10 cellular contexts compared by ENCODE assay signal in genomic region chr1:111818546-111818945, GRCh38.
"Had no signal": no experiment of that assay in that cellular context is flagged by ENCODE, and none has a peak within 500 bp of the region (broad histone marks: within the 10 kb centered on the region; RNA-seq: fewer than 3 reads in every experiment).

No MANE protein-coding gene starts in this region.

- H3K9me3 Mint-ChIP-seq: GM23338, H9, HFFc6 had no signal

- H2AFZ ChIP-seq: GM23248, GM23338 had no signal

- H3K4me3 Mint-ChIP-seq: GM23338, H9, HFFc6 had no signal

- H3K4me2 ChIP-seq: GM23338 had no signal

- H3K9me3 ChIP-seq: HAP-1 had no signal

- H3K9ac ChIP-seq: GM23248 had no signal

- H3K27ac Mint-ChIP-seq: GM23338, HFFc6 had no signal

- ATAC-seq: GM23338, HCT116 had no signal

- H3K4me3 ChIP-seq: GM23248, GM23338, HAP-1 had no signal

- H3K4me1 ChIP-seq: HAP-1 had no signal

- DNase-seq: GM23248, GOT3, H7, H9, HCEC 1CT, HFFc6 had no signal

- H3K27ac ChIP-seq: GM23248 had no signal

- FAIRE-seq: H54 had no signal

- H3K36me3 ChIP-seq: HAP-1 had no signal
